ENCODE assay signal across 32 cellular contexts in genomic region chr14:31465113-31465512, GRCh38. TPM values are rescaled to one million over a fixed set of nuclear protein-coding genes. Genes with fewer than 3 reads are reported as not detected.
DNase-seq lines count a peak whose midpoint lies in the region; ATAC-seq and TF ChIP-seq lines count a peak whose summit lies in the region.
"Had no signal": no experiment of that assay in that cellular context is flagged by ENCODE, and none has a peak within 500 bp of the region (broad histone marks: within the 10 kb centered on the region; RNA-seq: fewer than 3 reads in every experiment).

No MANE protein-coding gene starts in this region.

- in situ Hi-C loops in GM23248 (cut with MboI) = no loop called here
- in situ Hi-C loops in brain microvascular endothelial cell (cut with HindIII; ENCODE audit: low pct_ligation_motif_present, low sequenced_read_pairs) = no loop called here

- no peaks in the 10 kb centered on the region for H3K9me3 ChIP-seq in GM23248 (ENCODE audit: low read depth)
- H3K9me3 ChIP-seq: BE2C, gastrocnemius medialis, prostate gland, sigmoid colon, SJSA1, suprapubic skin had no signal

- H3K4me1 ChIP-seq in GM23248 (ENCODE audit: insufficient read depth) = peaks cover 10% of the 10 kb centered on the region; the same call in 1 of the 2 replicates
- H3K4me1 ChIP-seq: BE2C, gastrocnemius medialis, prostate gland, SJSA1, suprapubic skin had no signal

- H3K27ac ChIP-seq in GM23248 (peak overlapping the region; percentile 67), brain microvascular endothelial cell (peak overlapping the region; percentile 1), dorsolateral prefrontal cortex (peak overlapping the region in 1 of 59 donors; percentile 8)
- H3K27ac ChIP-seq: gastrocnemius medialis, hepatocyte, prostate gland, sigmoid colon, SJSA1, suprapubic skin had no signal

- no peak overlapping the region for H3K4me2 ChIP-seq in GM23248 (ENCODE audit: unreplicated experiment)
- H3K4me2 ChIP-seq: hepatocyte had no signal

- H3K9me2 ChIP-seq in GM23248 (ENCODE audit: insufficient read depth) = no peaks in the 10 kb centered on the region

- intact Hi-C loops in dorsolateral prefrontal cortex (cut with DNase I) = no loop called here

- no peaks in the 10 kb centered on the region for H4K20me1 ChIP-seq in GM23248 (ENCODE audit: insufficient read depth)

- peak overlapping the region; percentile 50; the same call in 1 of the 2 replicates for H3K9ac ChIP-seq in GM23248

- DNase-seq in GM23248 (peak; percentile 69), brain microvascular endothelial cell (peak; percentile 70), fibroblast of the conjunctiva (ENCODE audit: low read depth) (peak; percentile 43), 8988T (no peak), dorsolateral prefrontal cortex (no peak)
- DNase-seq: activated CD4-positive, alpha-beta memory T cell treated with anti-CD3 and anti-CD28 coated beads for 36 hours; activated CD4-positive, CD25-positive, alpha-beta regulatory T cell treated with anti-CD3 and anti-CD28 coated beads, Interleukin-2, amount 50 U/mL, for 72 hours; activated CD8-positive, alpha-beta memory T cell treated with anti-CD3 and anti-CD28 coated beads, Interleukin-2, amount 50 U/mL, for 4 hours; activated naive CD8-positive, alpha-beta T cell treated with anti-CD3 and anti-CD28 coated beads for 36 hours; BE2C; cerebellar nuclear complex; effector CD4-positive, alpha-beta T cell; gastrocnemius medialis; HCEC 1CT; NCI-H2081; NCI-H2227 treated with DMSO at 0.1 percent for 48 hours; NCI-H774; sigmoid colon; stimulated activated CD4-positive, alpha-beta T cell treated with anti-CD3 and anti-CD28 coated beads, Interleukin-4, amount 100 ng/mL, for 4 hours had no signal

- H3K4me3 ChIP-seq in GM23248 (no peak overlapping the region), brain microvascular endothelial cell (ENCODE audit: low read depth, low read length) (no peak overlapping the region), dorsolateral prefrontal cortex (no peak overlapping the region)
- H3K4me3 ChIP-seq: gastrocnemius medialis, hepatocyte, prostate gland, sigmoid colon, SJSA1, suprapubic skin had no signal

- no peaks in the 10 kb centered on the region for H3K79me2 ChIP-seq in GM23248 (ENCODE audit: insufficient read depth)
- H3K79me2 ChIP-seq: hepatocyte had no signal

- TF ChIP-seq CTCF in brain microvascular endothelial cell (IDR thresholded peaks at IDR 0.05; ENCODE audit: low read depth, low read length, missing control alignments) (no peak), dorsolateral prefrontal cortex (IDR thresholded peaks at IDR 0.05 in 54 of 56, conservative IDR thresholded peaks at IDR 0.05 in 2 of 56; ENCODE audit: low read depth in 1 of 56, partially characterized antibody in 56 of 56) (no peak)

- H3F3A ChIP-seq in GM23248 (ENCODE audit: insufficient read depth) = peaks cover 3% of the 10 kb centered on the region; the same call in 1 of the 2 replicates

- H2AFZ ChIP-seq in GM23248 = no peak overlapping the region
- H2AFZ ChIP-seq: hepatocyte had no signal

- ATAC-seq in GM19467 (IDR thresholded peaks at IDR 0.05; ENCODE audit: unreplicated experiment) (no peak), GM21447 (IDR thresholded peaks at IDR 0.05; ENCODE audit: unreplicated experiment) (no peak)
- ATAC-seq: activated T-helper 17 cell treated with anti-CD3 and anti-CD28 coated beads, Interleukin-2, amount 50 U/mL, for 72 hours; gastrocnemius medialis; left lobe of liver; stimulated activated memory B cell treated with anti-CD40 and anti-IgM and Interleukin-4, amounts not matched to agents 10 μg/mL and 1 μg/mL and 100 μg/mL, for 72 hours had no signal

- H3K27me3 ChIP-seq in GM23248 (replicated peaks; ENCODE audit: insufficient read depth) = no peaks in the 10 kb centered on the region
- H3K27me3 ChIP-seq in brain microvascular endothelial cell (replicated peaks) = no peaks in the 10 kb centered on the region
- H3K27me3 ChIP-seq in dorsolateral prefrontal cortex = no peaks in the 10 kb centered on the region
- H3K27me3 ChIP-seq: BE2C, gastrocnemius medialis, hepatocyte, sigmoid colon, SJSA1, suprapubic skin had no signal

- H3K36me3 ChIP-seq in GM23248 (ENCODE audit: low read depth) (no peaks in the 10 kb centered on the region), brain microvascular endothelial cell (replicated peaks) (no peaks in the 10 kb centered on the region)
- H3K36me3 ChIP-seq: BE2C, gastrocnemius medialis, prostate gland, sigmoid colon, SJSA1, suprapubic skin had no signal

RNA-seq across cellular contexts. Expression of gene DTD2, which starts 7.8 kb away (rescaled TPM):
- 21.2 and 54.4 TPM in 2 replicates for total RNA-seq in GM23248 (2014; rRNA removed; shearing (Covaris generic))
- polyA plus RNA-seq in GM23248 (2016; fragmentation: Nextera tagmentation; extraction: Ambion mirVana) = 12.1 and 13.4 TPM in 2 replicates
- total RNA-seq in dorsolateral prefrontal cortex = 10 to 100 TPM; 11.4 to 33.1 (median 22.2) TPM

RNA-seq across cellular contexts. Expression of gene GPR33, which starts 22.7 kb away (rescaled TPM):
- total RNA-seq in GM23248 (2014; rRNA removed; shearing (Covaris generic)) = not detected in 2 replicates
- not detected in 2 replicates for polyA plus RNA-seq in GM23248 (2016; fragmentation: Nextera tagmentation; extraction: Ambion mirVana)
- total RNA-seq in dorsolateral prefrontal cortex = not detected
- total RNA-seq: activated CD4-positive, alpha-beta memory T cell treated with anti-CD3 and anti-CD28 coated beads for 36 hours; activated naive CD8-positive, alpha-beta T cell treated with anti-CD3 and anti-CD28 coated beads for 36 hours; activated T-helper 17 cell treated with anti-CD3 and anti-CD28 coated beads, Interleukin-2, amount 50 U/mL, for 72 hours; gastrocnemius medialis; hepatocyte; HT-29; left lobe of liver; M059J; myocyte; prostate gland; sigmoid colon; SJSA1; suprapubic skin; urinary bladder had no signal
- polyA plus RNA-seq: hepatocyte, sigmoid colon, urinary bladder had no signal

RNA-seq across cellular contexts. Expression of gene HEATR5A, which starts 44.8 kb away (rescaled TPM):
- total RNA-seq in GM23248 (2014; rRNA removed; shearing (Covaris generic)) = 70.3 and 89.2 TPM in 2 replicates
- 44.4 and 49.1 TPM in 2 replicates for polyA plus RNA-seq in GM23248 (2016; fragmentation: Nextera tagmentation; extraction: Ambion mirVana)
- 10 to 100 TPM; 21.3 to 55.7 (median 34.4) TPM for total RNA-seq in dorsolateral prefrontal cortex

Comparison
In these comparisons a context has a peak if more than half of its experiments do, and no peak if none do; other contexts are left out.
1. DNase-seq: peak in GM23248 (single experiment), brain microvascular endothelial cell (single experiment) and fibroblast of the conjunctiva (single experiment); none in 8988T (single experiment) and dorsolateral prefrontal cortex (0 of 10).